ENCODE assay signal across 8 cellular contexts in the genomic region with DNA sequence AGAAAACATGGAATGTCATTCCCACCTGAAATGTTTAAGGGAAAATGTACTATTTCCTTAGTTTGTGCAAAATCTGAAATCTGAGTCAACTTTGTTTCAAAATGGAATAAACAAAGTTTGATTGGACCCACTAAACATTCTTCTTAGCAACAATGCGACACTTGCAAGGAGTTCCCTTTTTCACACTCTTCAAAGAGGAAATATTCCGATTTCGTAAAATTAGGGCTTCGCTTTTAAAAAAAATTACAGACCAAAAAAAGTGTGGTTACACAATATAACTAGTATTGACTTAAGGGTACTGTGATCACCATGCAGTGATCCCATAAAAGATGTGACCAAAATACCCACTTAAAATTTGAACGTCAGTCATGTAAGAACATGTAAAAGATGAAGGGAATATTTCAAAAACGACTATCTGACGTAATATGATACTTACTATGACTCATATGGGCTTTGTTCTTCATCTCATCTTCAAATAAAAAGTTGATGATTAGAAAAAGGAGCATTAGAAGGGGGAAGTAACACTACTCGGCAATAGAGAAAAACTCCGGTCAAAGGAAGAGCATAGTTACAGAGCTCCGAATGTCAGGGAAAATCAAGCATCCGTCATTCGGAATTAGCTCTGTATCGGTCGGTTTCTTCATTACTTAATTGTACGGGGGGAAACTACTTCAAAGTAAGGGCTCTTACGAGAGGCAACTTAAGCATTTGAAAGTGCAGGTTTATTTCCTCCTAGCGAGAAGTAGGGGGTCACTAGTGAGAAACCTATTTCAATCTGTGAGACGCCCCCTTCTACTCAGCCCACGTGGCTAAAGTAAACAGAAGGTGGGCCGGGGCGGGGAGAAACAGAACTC. TPM values are rescaled to one million over a fixed set of nuclear protein-coding genes. Genes with fewer than 3 reads are reported as not detected.
A peak's percentile ranks its signal among the peaks of the same experiment; 100 is the strongest.
DNase-seq lines count a peak whose midpoint lies in the region; FAIRE-seq and TF ChIP-seq lines count a peak whose summit lies in the region.

No MANE protein-coding gene starts in this region.

- H3K27ac Mint-ChIP-seq in activated CD4-positive, alpha-beta T cell treated with anti-CD3 and anti-CD28 coated beads, Interleukin-2, amount 10 ng/mL, durations not matched to agents 24 days and 14 days: peak overlapping the region; percentile 93
- peak overlapping the region; percentile 48 for H3K27ac Mint-ChIP-seq in astrocyte (ENCODE audit: unreplicated experiment)

- intact Hi-C loops in activated CD4-positive, alpha-beta T cell treated with anti-CD3 and anti-CD28 coated beads, Interleukin-2, amount 10 ng/mL, durations not matched to agents 24 days and 14 days (cut with micrococcal nuclease): no loop called here
- intact Hi-C loops in tibial artery (cut with DNase I; ENCODE audit: low total_unique reads): no loop called here

- no peaks in the 10 kb centered on the region for H3K27me3 Mint-ChIP-seq in activated CD4-positive, alpha-beta T cell treated with anti-CD3 and anti-CD28 coated beads, Interleukin-2, amount 10 ng/mL, durations not matched to agents 24 days and 14 days
- H3K27me3 Mint-ChIP-seq in astrocyte (ENCODE audit: low read depth, unreplicated experiment): no peaks in the 10 kb centered on the region

- peak overlapping the region; percentile 99 for H3K4me3 Mint-ChIP-seq in activated CD4-positive, alpha-beta T cell treated with anti-CD3 and anti-CD28 coated beads, Interleukin-2, amount 10 ng/mL, durations not matched to agents 24 days and 14 days
- peak overlapping the region; percentile 87 for H3K4me3 Mint-ChIP-seq in astrocyte (ENCODE audit: unreplicated experiment)

- TF ChIP-seq CTCF in astrocyte (IDR thresholded peaks at IDR 0.05; ENCODE audit: insufficient read depth, low read depth, low read length): no peak
- TF ChIP-seq CTCF in liver (IDR thresholded peaks at IDR 0.05; ENCODE audit: low read depth, low read length, missing input control): no peak
- no peak for TF ChIP-seq CTCF in tibial artery (IDR thresholded peaks at IDR 0.05)

- peaks cover 35% of the 10 kb centered on the region for H3K79me2 ChIP-seq in astrocyte (ENCODE audit: insufficient read depth, low read length)

- peak overlapping the region; percentile 90 for H3K4me2 ChIP-seq in astrocyte (ENCODE audit: low read length)

- DNase-seq in activated CD4-positive, alpha-beta T cell treated with anti-CD3 and anti-CD28 coated beads, Interleukin-2, amount 10 ng/mL, durations not matched to agents 24 days and 14 days: peak; percentile 4
- no peak for DNase-seq in activated CD4-positive, alpha-beta T cell treated with anti-CD3 and anti-CD28 coated beads, Interleukin-2, amount 50 U/mL, for 1 hour
- DNase-seq in KBM-7 (peak; percentile 81), astrocyte (ENCODE audit: low read depth) (no peak), tibial artery (no peak), epidermal melanocyte (ENCODE audit: insufficient read length, low spot score) (no peak), T-helper 9 cell (no peak)

- H3K9me3 ChIP-seq in astrocyte (ENCODE audit: insufficient read depth, low read depth, low read length) (no peaks in the 10 kb centered on the region), liver (ENCODE audit: control insufficient read depth in 4 of 4, low read length in 3 of 4) (no peaks in the 10 kb centered on the region), tibial artery (no peaks in the 10 kb centered on the region)

- H3K4me1 Mint-ChIP-seq in activated CD4-positive, alpha-beta T cell treated with anti-CD3 and anti-CD28 coated beads, Interleukin-2, amount 10 ng/mL, durations not matched to agents 24 days and 14 days: peaks cover 23% of the 10 kb centered on the region
- H3K4me1 Mint-ChIP-seq in astrocyte (ENCODE audit: low read depth, unreplicated experiment): peaks cover 11% of the 10 kb centered on the region

- peaks cover 1% of the 10 kb centered on the region for H3K36me3 Mint-ChIP-seq in activated CD4-positive, alpha-beta T cell treated with anti-CD3 and anti-CD28 coated beads, Interleukin-2, amount 10 ng/mL, durations not matched to agents 24 days and 14 days (ENCODE audit: low read depth)
- H3K36me3 Mint-ChIP-seq in astrocyte (ENCODE audit: low read depth, unreplicated experiment): no peaks in the 10 kb centered on the region

- peak overlapping the region; percentile 1 for H3K27ac ChIP-seq in astrocyte (ENCODE audit: low read depth, low read length)
- peak overlapping the region; percentile 66 to 85 for H3K27ac ChIP-seq in liver (ENCODE audit: low read depth in 1 of 2, low read length in 2 of 2)
- peak overlapping the region; percentile 88 to 93 for H3K27ac ChIP-seq in tibial artery

- H3K36me3 ChIP-seq in astrocyte (ENCODE audit: insufficient read depth, low read length): no peaks in the 10 kb centered on the region
- H3K36me3 ChIP-seq in liver (ENCODE audit: control insufficient read depth in 4 of 4, insufficient read depth in 3 of 4, low read depth in 1 of 4, low read length in 3 of 4): no peaks in the 10 kb centered on the region
- H3K36me3 ChIP-seq in tibial artery: no peaks in the 10 kb centered on the region

- H4K20me1 ChIP-seq in astrocyte (ENCODE audit: insufficient read depth, low read length): peaks cover 14% of the 10 kb centered on the region

- in situ Hi-C loops in KBM-7 (cut with MboI; ENCODE audit: low pct_unique_long_range_greater_than_20kb, low sequenced_read_pairs): loop anchor here (25.0 kb wide), 1 partner anchor 317 kb away; the partner anchor contains the start of gene PPA2

- 57% methylated on average over 21 of the region's 21 CpGs for WGBS in liver

- H3K4me3 ChIP-seq in astrocyte (ENCODE audit: insufficient read depth, low read depth, low read length): peak overlapping the region; percentile 99
- H3K4me3 ChIP-seq in liver (ENCODE audit: low read depth in 1 of 3, low read length in 3 of 3): peak overlapping the region; percentile 77 to 96 (median 95)
- H3K4me3 ChIP-seq in tibial artery: peak overlapping the region; percentile 81 to 92

- H3K9ac ChIP-seq in astrocyte (ENCODE audit: low read length): peak overlapping the region; percentile 99
- H3K9ac ChIP-seq in liver (ENCODE audit: low read depth in 1 of 2, low read length in 2 of 2): peak overlapping the region in 1 of 2 donors; percentile 94

- H2AFZ ChIP-seq in astrocyte (ENCODE audit: low read depth, low read length): peak overlapping the region; percentile 82

- TF ChIP-seq RAD21 in liver (IDR thresholded peaks at IDR 0.05): no peak

- H3K9me3 Mint-ChIP-seq in activated CD4-positive, alpha-beta T cell treated with anti-CD3 and anti-CD28 coated beads, Interleukin-2, amount 10 ng/mL, durations not matched to agents 24 days and 14 days: no peaks in the 10 kb centered on the region
- no peaks in the 10 kb centered on the region for H3K9me3 Mint-ChIP-seq in astrocyte (ENCODE audit: unreplicated experiment)

- no peak for FAIRE-seq in astrocyte (lab: Jason Lieb, UNC)

- H3K4me1 ChIP-seq in astrocyte (ENCODE audit: insufficient read depth, low read length): peaks cover 6% of the 10 kb centered on the region
- H3K4me1 ChIP-seq in liver (ENCODE audit: control insufficient read depth in 4 of 4, insufficient read depth in 4 of 4, low read length in 3 of 4): peaks cover 3 to 24% (median 19%) of the 10 kb centered on the region in 4 donors
- peaks cover 0 to 22% (median 9%) of the 10 kb centered on the region in 4 donors for H3K4me1 ChIP-seq in tibial artery

- no peaks in the 10 kb centered on the region for H3K27me3 ChIP-seq in astrocyte (ENCODE audit: insufficient read depth, low read length)
- H3K27me3 ChIP-seq in liver (ENCODE audit: control insufficient read depth in 4 of 4, insufficient read depth in 4 of 4, low read length in 3 of 4): no peaks in the 10 kb centered on the region
- no peaks in the 10 kb centered on the region for H3K27me3 ChIP-seq in tibial artery

TF ChIP-seq in liver, 16 proteins besides CTCF, POLR2A, EP300 and RAD21 (continues in another document):
- TF ChIP-seq, protein P1, sequence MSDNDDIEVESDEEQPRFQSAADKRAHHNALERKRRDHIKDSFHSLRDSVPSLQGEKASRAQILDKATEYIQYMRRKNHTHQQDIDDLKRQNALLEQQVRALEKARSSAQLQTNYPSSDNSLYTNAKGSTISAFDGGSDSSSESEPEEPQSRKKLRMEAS (IDR thresholded peaks at IDR 0.05): no peak
- TF ChIP-seq YY1 (IDR thresholded peaks at IDR 0.05): no peak
- TF ChIP-seq NR2F2 (IDR thresholded peaks at IDR 0.05): no peak
- TF ChIP-seq FOXA2 (IDR thresholded peaks at IDR 0.05): no peak
- no peak for TF ChIP-seq HNF4G (IDR thresholded peaks at IDR 0.05)
- TF ChIP-seq FOXA1 (IDR thresholded peaks at IDR 0.05): no peak
- TF ChIP-seq EGR1 (IDR thresholded peaks at IDR 0.05; ENCODE audit: low read depth in 2 of 2): no peak
- TF ChIP-seq, protein P2, sequence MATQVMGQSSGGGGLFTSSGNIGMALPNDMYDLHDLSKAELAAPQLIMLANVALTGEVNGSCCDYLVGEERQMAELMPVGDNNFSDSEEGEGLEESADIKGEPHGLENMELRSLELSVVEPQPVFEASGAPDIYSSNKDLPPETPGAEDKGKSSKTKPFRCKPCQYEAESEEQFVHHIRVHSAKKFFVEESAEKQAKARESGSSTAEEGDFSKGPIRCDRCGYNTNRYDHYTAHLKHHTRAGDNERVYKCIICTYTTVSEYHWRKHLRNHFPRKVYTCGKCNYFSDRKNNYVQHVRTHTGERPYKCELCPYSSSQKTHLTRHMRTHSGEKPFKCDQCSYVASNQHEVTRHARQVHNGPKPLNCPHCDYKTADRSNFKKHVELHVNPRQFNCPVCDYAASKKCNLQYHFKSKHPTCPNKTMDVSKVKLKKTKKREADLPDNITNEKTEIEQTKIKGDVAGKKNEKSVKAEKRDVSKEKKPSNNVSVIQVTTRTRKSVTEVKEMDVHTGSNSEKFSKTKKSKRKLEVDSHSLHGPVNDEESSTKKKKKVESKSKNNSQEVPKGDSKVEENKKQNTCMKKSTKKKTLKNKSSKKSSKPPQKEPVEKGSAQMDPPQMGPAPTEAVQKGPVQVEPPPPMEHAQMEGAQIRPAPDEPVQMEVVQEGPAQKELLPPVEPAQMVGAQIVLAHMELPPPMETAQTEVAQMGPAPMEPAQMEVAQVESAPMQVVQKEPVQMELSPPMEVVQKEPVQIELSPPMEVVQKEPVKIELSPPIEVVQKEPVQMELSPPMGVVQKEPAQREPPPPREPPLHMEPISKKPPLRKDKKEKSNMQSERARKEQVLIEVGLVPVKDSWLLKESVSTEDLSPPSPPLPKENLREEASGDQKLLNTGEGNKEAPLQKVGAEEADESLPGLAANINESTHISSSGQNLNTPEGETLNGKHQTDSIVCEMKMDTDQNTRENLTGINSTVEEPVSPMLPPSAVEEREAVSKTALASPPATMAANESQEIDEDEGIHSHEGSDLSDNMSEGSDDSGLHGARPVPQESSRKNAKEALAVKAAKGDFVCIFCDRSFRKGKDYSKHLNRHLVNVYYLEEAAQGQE (IDR thresholded peaks at IDR 0.05): no peak
- no peak for TF ChIP-seq JUND (IDR thresholded peaks at IDR 0.05)
- no peak for TF ChIP-seq GABPA (IDR thresholded peaks at IDR 0.05 in 1 of 2, conservative IDR thresholded peaks at IDR 0.05 in 1 of 2)

RNA-seq across cellular contexts. Expression of gene TET2, which starts 1.4 kb away (rescaled TPM):
- total RNA-seq in activated CD4-positive, alpha-beta T cell treated with anti-CD3 and anti-CD28 coated beads, Interleukin-2, amount 10 ng/mL, durations not matched to agents 24 days and 14 days: 26.1 and 28.9 TPM in 2 replicates
- total RNA-seq in astrocyte (15.7 and 16.9 TPM in 2 replicates), liver (1 to 10 TPM; 7.8 to 8.4 TPM)
- 1 to 10 TPM in 1 of 2 donors, under 1 TPM in 1; 0.88 to 3.1 TPM for polyA plus RNA-seq in liver

Comparison
In these comparisons a context has a peak if more than half of its experiments do, and no peak if none do; other contexts are left out.
1. DNase-seq: peak in activated CD4-positive, alpha-beta T cell treated with anti-CD3 and anti-CD28 coated beads, Interleukin-2, amount 10 ng/mL, durations not matched to agents 24 days and 14 days (single experiment) and KBM-7 (single experiment); none in activated CD4-positive, alpha-beta T cell treated with anti-CD3 and anti-CD28 coated beads, Interleukin-2, amount 50 U/mL, for 1 hour (single experiment), astrocyte (single experiment), tibial artery (0 of 2), epidermal melanocyte (single experiment) and T-helper 9 cell (single experiment).
2. H3K27ac ChIP-seq: peak in every context shown above with its lines; median percentile 90 in tibial artery; 76 in liver; 1 in astrocyte.
3. Peak in every context shown above with its lines, with median percentiles within 50 percentile points of each other: H3K4me3 ChIP-seq.